Comparison of ENCODE assay signal across 8 cellular contexts in the genomic region with DNA sequence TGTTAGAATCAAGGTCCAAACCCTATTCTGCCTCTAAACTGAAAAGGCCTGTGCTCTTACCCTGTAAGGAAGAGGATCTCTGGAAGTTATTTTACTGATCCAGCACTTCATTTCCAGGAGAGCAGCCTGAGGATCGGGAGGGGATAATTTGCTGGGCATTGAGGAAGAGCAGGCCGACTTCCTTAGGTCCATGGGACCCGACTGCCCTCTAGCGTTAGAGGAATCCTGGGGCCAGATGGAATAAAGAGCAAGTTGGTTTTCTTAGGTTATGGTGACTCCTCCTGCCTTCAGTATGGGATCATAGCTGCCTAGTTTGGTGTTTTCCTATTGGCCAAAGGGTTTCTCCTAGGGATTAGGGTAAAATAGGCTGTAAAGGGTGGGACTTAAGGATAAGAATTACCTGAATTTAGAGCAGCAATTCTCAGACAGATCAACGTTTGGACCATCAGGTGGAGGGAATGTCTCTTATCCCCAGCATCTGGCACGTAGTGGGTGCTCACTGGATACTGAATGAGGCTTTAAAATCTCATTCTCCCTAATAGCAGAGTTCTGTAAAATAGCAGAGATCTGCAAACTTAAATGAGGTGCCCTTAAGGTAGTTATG. TPM values are rescaled to one million over a fixed set of nuclear protein-coding genes. Genes with fewer than 3 reads are reported as not detected.
DNase-seq lines count a peak whose midpoint lies in the region; ATAC-seq and TF ChIP-seq lines count a peak whose summit lies in the region.

No MANE protein-coding gene starts in this region.

- no peak overlapping the region for H3K9ac ChIP-seq in SK-N-MC (ENCODE audit: insufficient read length)

- TF ChIP-seq CTCF in AG09309 (IDR thresholded peaks at IDR 0.05; ENCODE audit: control insufficient read depth, insufficient read depth, low read depth, low read length, missing control alignments) = peak; percentile 97
- peak; percentile 97 for TF ChIP-seq CTCF in left ventricle myocardium inferior (IDR thresholded peaks at IDR 0.05; ENCODE audit: borderline replicate concordance)
- peak; percentile 97 for TF ChIP-seq CTCF in progenitor cell of endocrine pancreas (IDR thresholded peaks at IDR 0.05; ENCODE audit: unreplicated experiment)

- no peaks in the 10 kb centered on the region for H3K4me1 Mint-ChIP-seq in progenitor cell of endocrine pancreas (ENCODE audit: low read depth)

- intact Hi-C loops in left ventricle myocardium inferior (cut with micrococcal nuclease) = loop anchor here (5.0 kb wide), 2 partner anchors 169 to 229 kb away; no protein-coding TSS in a partner anchor

- no peak overlapping the region for H3K4me3 ChIP-seq in AG09309 (ENCODE audit: control insufficient read depth, low read depth, low read length)
- H3K4me3 ChIP-seq in SK-N-MC = no peak overlapping the region
- H3K4me3 ChIP-seq in left ventricle myocardium inferior = no peak overlapping the region

- H3K9me3 ChIP-seq in SK-N-MC (ENCODE audit: low read depth, low read length) = no peaks in the 10 kb centered on the region
- H3K9me3 ChIP-seq in left ventricle myocardium inferior (replicated peaks) = no peaks in the 10 kb centered on the region

- no peak overlapping the region for H3K27ac ChIP-seq in SK-N-MC
- H3K27ac ChIP-seq in left ventricle myocardium inferior (replicated peaks) = peak overlapping the region; percentile 44

- no peak overlapping the region for H3K4me3 Mint-ChIP-seq in progenitor cell of endocrine pancreas (ENCODE audit: low read depth)

- peaks cover 24% of the 10 kb centered on the region for H3K4me1 ChIP-seq in left ventricle myocardium inferior

- peak; percentile 61 for DNase-seq in AG09309 (ENCODE audit: low read depth)
- peak; percentile 36 for DNase-seq in GM19238 (ENCODE audit: insufficient read length, low spot score)
- peak; percentile 79 for DNase-seq in NCI-H1092 treated with DMSO at 0.1 percent for 48 hours (lab: John Stamatoyannopoulos, UW)
- peak; percentile 1 for DNase-seq in SK-N-MC (ENCODE audit: low read depth, low spot score)
- peak in 53 of 56 donors; percentile 1 to 81 (median 46) for DNase-seq in amygdala (lab: John Stamatoyannopoulos, UW)
- DNase-seq in left ventricle myocardium inferior = peak; percentile 71
- peak; percentile 68 for DNase-seq in progenitor cell of endocrine pancreas (ENCODE audit: low spot score, unreplicated experiment)

- H3K36me3 Mint-ChIP-seq in progenitor cell of endocrine pancreas (ENCODE audit: insufficient read depth) = peaks cover 9% of the 10 kb centered on the region

- no peak overlapping the region for H3K27ac Mint-ChIP-seq in progenitor cell of endocrine pancreas

- no peak for ATAC-seq in HG03378 (IDR thresholded peaks at IDR 0.05; ENCODE audit: unreplicated experiment)

- H3K27me3 ChIP-seq in left ventricle myocardium inferior (ENCODE audit: low read depth) = no peaks in the 10 kb centered on the region

- H3K27me3 Mint-ChIP-seq in progenitor cell of endocrine pancreas = no peaks in the 10 kb centered on the region

- peaks cover 8% of the 10 kb centered on the region for H3K9me3 Mint-ChIP-seq in progenitor cell of endocrine pancreas (ENCODE audit: low read depth)

- H3K36me3 ChIP-seq in SK-N-MC (ENCODE audit: insufficient read depth, low read length) (no peaks in the 10 kb centered on the region), left ventricle myocardium inferior (no peaks in the 10 kb centered on the region)

RNA-seq across cellular contexts. Expression of a gene that starts 40.0 kb away (rescaled TPM):
- total RNA-seq in left ventricle myocardium inferior (896 TPM), progenitor cell of endocrine pancreas (25.2 and 30.7 TPM in 2 replicates)

RNA-seq across cellular contexts. Expression of a gene that starts 55.3 kb away (rescaled TPM):
- total RNA-seq in left ventricle myocardium inferior (11.1 TPM), progenitor cell of endocrine pancreas (135 and 139 TPM in 2 replicates)

Comparison
In these comparisons a context has a peak if more than half of its experiments do, and no peak if none do; other contexts are left out.
1. DNase-seq: peak in every context shown above with its lines; median percentile 79 in NCI-H1092 treated with DMSO at 0.1 percent for 48 hours; 71 in left ventricle myocardium inferior; 68 in progenitor cell of endocrine pancreas; 61 in AG09309; 46 in amygdala; 36 in GM19238; 1 in SK-N-MC.
2. RNA of a gene that starts 40.0 kb away (total RNA-seq): 896 TPM in left ventricle myocardium inferior (single experiment); 25.2 to 30.7 TPM in progenitor cell of endocrine pancreas; every median in the first group is over 10 times any median in the second.
3. RNA of a gene that starts 55.3 kb away (total RNA-seq): 135 to 139 TPM in progenitor cell of endocrine pancreas; 11.1 TPM in left ventricle myocardium inferior (single experiment); every median in the first group is over 10 times any median in the second.
4. Peak in every context shown above with its lines, with median percentiles within 50 percentile points of each other: CTCF ChIP-seq.